ENCODE assay signal across 8 cellular contexts in the genomic region with DNA sequence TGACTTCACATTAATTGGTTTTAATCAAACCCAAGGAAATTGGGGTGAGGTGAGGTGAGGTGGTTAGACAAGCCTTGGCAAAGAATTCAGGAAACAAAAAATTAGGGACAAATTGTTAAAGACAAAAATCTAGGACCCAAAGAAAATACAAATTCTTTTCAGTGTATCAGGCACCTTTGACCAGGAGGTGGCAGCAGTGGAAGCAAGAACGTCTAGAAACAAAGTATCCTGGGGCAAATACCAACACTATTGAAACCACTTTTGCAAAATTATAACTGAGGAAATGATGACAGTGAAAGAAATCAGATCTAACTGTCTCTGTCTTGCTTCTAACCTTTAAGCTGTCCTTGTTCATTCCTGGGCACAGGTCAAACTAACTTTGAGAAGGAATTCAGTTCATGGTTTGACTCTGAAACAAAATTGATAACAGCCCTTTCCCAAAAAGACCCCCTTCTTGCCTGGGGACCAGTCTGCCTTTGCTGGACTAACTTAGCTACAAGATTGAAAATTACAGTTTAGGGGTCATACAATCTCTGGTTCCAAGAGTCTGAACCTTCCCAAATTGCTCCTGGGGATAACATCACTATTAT. TPM values are rescaled to one million over a fixed set of nuclear protein-coding genes. Genes with fewer than 3 reads are reported as not detected.
DNase-seq lines count a peak whose midpoint lies in the region; ATAC-seq and TF ChIP-seq lines count a peak whose summit lies in the region.

No MANE protein-coding gene starts in this region.

- H3K4me3 Mint-ChIP-seq in T-helper 2 cell treated with Interferon-gamma antibody and Interleukin-4, amounts not matched to agents 5 μg/mL and 100 μg/mL, for 36 hours: no peak overlapping the region

- no peaks in the 10 kb centered on the region for H3K36me3 Mint-ChIP-seq in T-helper 2 cell treated with Interferon-gamma antibody and Interleukin-4, amounts not matched to agents 5 μg/mL and 100 μg/mL, for 36 hours (ENCODE audit: low read depth)

- peaks cover 5% of the 10 kb centered on the region for H3K4me1 Mint-ChIP-seq in T-helper 2 cell treated with Interferon-gamma antibody and Interleukin-4, amounts not matched to agents 5 μg/mL and 100 μg/mL, for 36 hours (ENCODE audit: low read depth)

- H3K4me3 ChIP-seq in GM12865 (ENCODE audit: low read depth, low read length) (no peak overlapping the region), epithelial cell of proximal tubule (ENCODE audit: low read depth, low read length) (no peak overlapping the region)

- peaks cover 5% of the 10 kb centered on the region for H3K9me3 Mint-ChIP-seq in T-helper 2 cell treated with Interferon-gamma antibody and Interleukin-4, amounts not matched to agents 5 μg/mL and 100 μg/mL, for 36 hours

- peak; percentile 74 for DNase-seq in AG08395 (ENCODE audit: low spot score)
- DNase-seq in GM12865 (ENCODE audit: low read depth): peak; percentile 52
- peak; percentile 15 for DNase-seq in MV-4-11 (lab: John Stamatoyannopoulos, UW)
- DNase-seq in activated CD4-positive, alpha-beta T cell treated with anti-CD3 and anti-CD28 coated beads for 4 hours: peak; percentile 53 to 64
- DNase-seq in epithelial cell of proximal tubule (ENCODE audit: low read depth): no peak
- DNase-seq in omental fat pad (ENCODE audit: low spot score): peak; percentile 56
- DNase-seq in T-helper 2 cell treated with Interferon-gamma antibody and Interleukin-4, amounts not matched to agents 5 μg/mL and 100 μg/mL, for 36 hours (ENCODE audit: low spot score): no peak
- DNase-seq in NCI-H187 (lab: John Stamatoyannopoulos, UW): no peak

- H3K27me3 Mint-ChIP-seq in T-helper 2 cell treated with Interferon-gamma antibody and Interleukin-4, amounts not matched to agents 5 μg/mL and 100 μg/mL, for 36 hours (ENCODE audit: low read depth): peaks cover 12% of the 10 kb centered on the region

- ATAC-seq in omental fat pad (ENCODE audit: low FRiP score): no peak

- no peak overlapping the region for H3K27ac Mint-ChIP-seq in T-helper 2 cell treated with Interferon-gamma antibody and Interleukin-4, amounts not matched to agents 5 μg/mL and 100 μg/mL, for 36 hours

- TF ChIP-seq CTCF in GM12865 (IDR thresholded peaks at IDR 0.05; ENCODE audit: insufficient read depth, low read depth, low read length, missing control alignments): peak; percentile 73
- TF ChIP-seq CTCF in epithelial cell of proximal tubule (conservative IDR thresholded peaks at IDR 0.05; ENCODE audit: low read depth, low read length): peak; percentile 81
- no peak for TF ChIP-seq CTCF in omental fat pad (IDR thresholded peaks at IDR 0.05)

RNA-seq across cellular contexts. Expression of a gene that starts 11.1 kb away (rescaled TPM):
- 5.3 and 7.4 TPM in 2 replicates for total RNA-seq in epithelial cell of proximal tubule
- total RNA-seq in omental fat pad: 10 to 100 TPM in 1 of 4 donors, 1 to 10 TPM in 3; 4.4 to 11.8 (median 7.1) TPM

RNA-seq across cellular contexts. Expression of a gene that starts 14.4 kb away (rescaled TPM):
- total RNA-seq in epithelial cell of proximal tubule: 0.07 TPM in 1 of 2 replicates, not detected in the other
- not detected for total RNA-seq in omental fat pad

Comparison
In these comparisons a context has a peak if more than half of its experiments do, and no peak if none do; other contexts are left out.
1. DNase-seq: peak in AG08395 (single experiment), GM12865 (single experiment), MV-4-11 (single experiment), activated CD4-positive, alpha-beta T cell treated with anti-CD3 and anti-CD28 coated beads for 4 hours (2 of 2) and omental fat pad (single experiment); none in epithelial cell of proximal tubule (single experiment), T-helper 2 cell treated with Interferon-gamma antibody and Interleukin-4, amounts not matched to agents 5 μg/mL and 100 μg/mL, for 36 hours (single experiment) and NCI-H187 (0 of 2).
2. CTCF ChIP-seq: peak in GM12865 (single experiment) and epithelial cell of proximal tubule (single experiment); none in omental fat pad (0 of 3).